In genomic region chr1:47229884-47230691, GRCh38 we compare ENCODE assay signal across 10 cellular contexts. TPM values are rescaled to one million over a fixed set of nuclear protein-coding genes. Genes with fewer than 3 reads are reported as not detected.
DNase-seq lines count a peak whose midpoint lies in the region; ATAC-seq, FAIRE-seq and TF ChIP-seq lines count a peak whose summit lies in the region.
"Had no signal": no experiment of that assay in that cellular context is flagged by ENCODE, and none has a peak within 500 bp of the region (broad histone marks: within the 10 kb centered on the region; RNA-seq: fewer than 3 reads in every experiment).

No MANE protein-coding gene starts in this region.

- BruUV-seq in endothelial cell of umbilical vein (replicated peaks; lab: Mats Ljungman, UMichigan), result no TSS peak

- ATAC-seq in left cardiac atrium (no peak), GM18861 (IDR thresholded peaks at IDR 0.05; ENCODE audit: unreplicated experiment) (no peak)

- H3K27ac Mint-ChIP-seq in nephron (no peak overlapping the region), CD14-positive monocyte (no peak overlapping the region)

- peaks cover 60% of the 10 kb centered on the region for H3K79me2 ChIP-seq in endothelial cell of umbilical vein (ENCODE audit: control insufficient read depth, insufficient read depth, low read length)

- no peaks in the 10 kb centered on the region for H3K9me1 ChIP-seq in endothelial cell of umbilical vein (replicated peaks; ENCODE audit: control insufficient read depth, extremely low read depth, insufficient read depth, low read length)

- no peaks in the 10 kb centered on the region for H3K36me3 Mint-ChIP-seq in nephron (ENCODE audit: low read depth)
- peaks cover 12 to 16% of the 10 kb centered on the region in 2 donors for H3K36me3 Mint-ChIP-seq in CD14-positive monocyte

- H3K9me3 Mint-ChIP-seq in nephron (peaks cover 7% of the 10 kb centered on the region), CD14-positive monocyte (peaks cover 0 to 35% (median 24%) of the 10 kb centered on the region in 7 donors)

- no peak for DNase-seq in right atrium auricular region (ENCODE audit: low spot score)
- no peak for DNase-seq in left cardiac atrium
- peak; percentile 46 for DNase-seq in endothelial cell of umbilical vein (ENCODE audit: low read depth, low spot score)
- DNase-seq in vagina (ENCODE audit: extremely low spot score in 2 of 2), result no peak
- no peak for DNase-seq in HuH-7.5 (ENCODE audit: low spot score)
- no peak for DNase-seq in CD14-positive monocyte (ENCODE audit: low spot score)
- DNase-seq: MM.1S had no signal

- dilution Hi-C loops in endothelial cell of umbilical vein (cut with MboI; ENCODE audit: extremely low pct_ligation_motif_present, low sequenced_read_pairs), result no loop called here

- TF ChIP-seq POLR2A in endothelial cell of umbilical vein (IDR thresholded peaks at IDR 0.05; ENCODE audit: low read depth, low read length) (no peak), vagina (IDR thresholded peaks at IDR 0.05) (no peak)

- peak overlapping the region; percentile 97 for H3K4me2 ChIP-seq in endothelial cell of umbilical vein (ENCODE audit: insufficient read depth, low read length)

- CTCF ChIA-PET in endothelial cell of umbilical vein (lab: Charles Lee), result interaction anchor here (1.0 to 7.0 kb wide), 7 partner anchors 18 to 51 kb away, joined by 3 to 76 read pairs (median 34); no protein-coding TSS in a partner anchor

- intact Hi-C loops in left cardiac atrium (cut with DNase I), result no loop called here
- intact Hi-C loops in endothelial cell of umbilical vein (cut with micrococcal nuclease), result loop anchor here (1.0 to 2.0 kb wide), 3 partner anchors 18 to 84 kb away; partner anchors contain the start of gene STIL
- intact Hi-C loops in vagina (cut with DNase I), result no loop called here
- intact Hi-C loops in CD14-positive monocyte (cut with micrococcal nuclease), result loop anchor here (5.0 kb wide), 2 partner anchors 202 to 217 kb away; no protein-coding TSS in a partner anchor

- peak overlapping the region; percentile 40 to 48 for H3K4me3 ChIP-seq in right atrium auricular region
- H3K4me3 ChIP-seq in endothelial cell of umbilical vein (replicated peaks in 1 of 3; ENCODE audit: insufficient read depth in 1 of 3, low read depth in 1 of 3, low read length in 3 of 3), result peak overlapping the region; percentile 62 to 94 (median 93)
- peak overlapping the region; percentile 39 to 41 for H3K4me3 ChIP-seq in vagina

- H3K4me3 Mint-ChIP-seq in nephron (peak overlapping the region; percentile 31 to 61 (median 42)), CD14-positive monocyte (peak overlapping the region in 1 of 2 donors; percentile 98)

- H3K27ac ChIP-seq in right atrium auricular region (peak overlapping the region; percentile 78 to 81), endothelial cell of umbilical vein (ENCODE audit: insufficient read depth, low read depth, low read length) (peak overlapping the region; percentile 82), vagina (peak overlapping the region; percentile 74)

- peaks cover 29 to 55% of the 10 kb centered on the region in 2 donors for H3K27me3 ChIP-seq in right atrium auricular region
- no peaks in the 10 kb centered on the region for H3K27me3 ChIP-seq in endothelial cell of umbilical vein (ENCODE audit: control insufficient read depth in 2 of 2, insufficient read depth in 2 of 2, low read length in 2 of 2)
- peaks cover 32% of the 10 kb centered on the region for H3K27me3 ChIP-seq in vagina

- H3K36me3 ChIP-seq in right atrium auricular region (no peaks in the 10 kb centered on the region), endothelial cell of umbilical vein (ENCODE audit: control insufficient read depth in 2 of 2, extremely low read depth in 1 of 2, insufficient read depth in 2 of 2, low read length in 2 of 2) (no peaks in the 10 kb centered on the region), vagina (no peaks in the 10 kb centered on the region)

- peaks cover 0 to 54% of the 10 kb centered on the region in 2 donors for H3K4me1 ChIP-seq in right atrium auricular region
- H3K4me1 ChIP-seq in endothelial cell of umbilical vein (ENCODE audit: control insufficient read depth, extremely low read depth, insufficient read depth, low read length), result peaks cover 48% of the 10 kb centered on the region
- H3K4me1 ChIP-seq in vagina, result peaks cover 24% of the 10 kb centered on the region

- H3K4me1 Mint-ChIP-seq in nephron (peaks cover 33% of the 10 kb centered on the region), CD14-positive monocyte (peaks cover 42% of the 10 kb centered on the region)

- H2AFZ ChIP-seq in endothelial cell of umbilical vein (ENCODE audit: low read depth, low read length), result no peak overlapping the region

- TF ChIP-seq CTCF in right atrium auricular region (IDR thresholded peaks at IDR 0.05) (no peak), endothelial cell of umbilical vein (IDR thresholded peaks at IDR 0.05; ENCODE audit: extremely low read depth in 1 of 2, insufficient read depth in 1 of 2, low read depth in 1 of 2, low read length in 2 of 2) (no peak), nephron (IDR thresholded peaks at IDR 0.05; ENCODE audit: unreplicated experiment in 3 of 3) (no peak), vagina (IDR thresholded peaks at IDR 0.05) (no peak), CD14-positive monocyte (IDR thresholded peaks at IDR 0.05) (no peak)

- H3K9me3 ChIP-seq in right atrium auricular region (no peaks in the 10 kb centered on the region), endothelial cell of umbilical vein (replicated peaks; ENCODE audit: control insufficient read depth, insufficient read depth, low read length) (no peaks in the 10 kb centered on the region), vagina (no peaks in the 10 kb centered on the region)

- H4K20me1 ChIP-seq in endothelial cell of umbilical vein (replicated peaks; ENCODE audit: control insufficient read depth, extremely low read depth, insufficient read depth, low read length), result no peaks in the 10 kb centered on the region

- POLR2A ChIA-PET in endothelial cell of umbilical vein (lab: Charles Lee), result interaction anchor here (0.6 to 3.0 kb wide), 3 partner anchors 17 to 142 kb away, joined by 5 to 25 read pairs (median 5); no protein-coding TSS in a partner anchor

- peaks cover 96% of the 10 kb centered on the region for H3K27me3 Mint-ChIP-seq in nephron (ENCODE audit: low read depth)
- peaks cover 93 to 96% (median 94%) of the 10 kb centered on the region in 3 donors for H3K27me3 Mint-ChIP-seq in CD14-positive monocyte (ENCODE audit: low read depth in 3 of 3)

- H3K9ac ChIP-seq in endothelial cell of umbilical vein (replicated peaks; ENCODE audit: extremely low read depth, insufficient read depth, low read length), result peak overlapping the region; percentile 94

- peak; percentile 21 for FAIRE-seq in endothelial cell of umbilical vein (lab: Jason Lieb, UNC)

TF ChIP-seq in endothelial cell of umbilical vein, 7 proteins besides CTCF, POLR2A, EP300 and RAD21:
- no peak for TF ChIP-seq EZH2 (IDR thresholded peaks at IDR 0.05; ENCODE audit: borderline replicate concordance, low read depth, low read length, severe bottlenecking)
- TF ChIP-seq JUN (IDR thresholded peaks at IDR 0.05; ENCODE audit: borderline replicate concordance, insufficient read depth, insufficient read length, low read depth), result no peak
- no peak for TF ChIP-seq POLR2AphosphoS5 (IDR thresholded peaks at IDR 0.05; ENCODE audit: insufficient read depth, low read depth, low read length)
- no peak for TF ChIP-seq FOS (IDR thresholded peaks at IDR 0.05; ENCODE audit: borderline replicate concordance, insufficient read depth, low read length)
- TF ChIP-seq MAX (IDR thresholded peaks at IDR 0.05; ENCODE audit: insufficient read depth, insufficient read length), result no peak
- TF ChIP-seq MYC (IDR thresholded peaks at IDR 0.05; ENCODE audit: low read depth, low read length), result no peak
- TF ChIP-seq GATA2 (IDR thresholded peaks at IDR 0.05; ENCODE audit: insufficient read depth, insufficient read length, low read depth, low read length), result no peak
TF ChIP-seq in endothelial cell of umbilical vein: peak in this region for 0.

RNA-seq across cellular contexts. Expression of gene TAL1, which starts 1.9 kb away (rescaled TPM):
- 1 to 10 TPM; 3.1 to 4.1 TPM for total RNA-seq in right atrium auricular region
- 1 to 10 TPM; 4.0 to 5.1 TPM for total RNA-seq in left cardiac atrium
- total RNA-seq in endothelial cell of umbilical vein, result 50.2 and 52.4 TPM in 2 replicates
- 30.8 and 36.7 TPM in 2 replicates for polyA plus RNA-seq in endothelial cell of umbilical vein
- 24.1 and 26.3 TPM in 2 replicates for polyA plus RNA-seq in endothelial cell of umbilical vein (2011; cell fraction: cytosol; rRNA removed)
- 82.5 and 84.2 TPM in 2 replicates for polyA plus RNA-seq in endothelial cell of umbilical vein (2011; cell fraction: nucleus; rRNA removed)
- 23.0 and 23.4 TPM in 2 replicates for polyA plus RNA-seq in endothelial cell of umbilical vein (2012)
- 60.3 and 68.1 TPM in 2 replicates for polyA minus RNA-seq in endothelial cell of umbilical vein
- not detected for polyA minus RNA-seq in endothelial cell of umbilical vein (2011; cell fraction: cytosol; rRNA and poly(A)+ RNA removed)
- polyA minus RNA-seq in endothelial cell of umbilical vein (2011; cell fraction: nucleus; rRNA and poly(A)+ RNA removed), result 28.8 and 35.0 TPM in 2 replicates
- total RNA-seq in vagina, result 7.1 TPM
- polyA plus RNA-seq in CD14-positive monocyte, result under 1 TPM in 1 of 2 donors, not detected in 1; 0.50 TPM

RNA-seq across cellular contexts. Expression of gene PDZK1IP1, which starts 40.3 kb away (rescaled TPM):
- total RNA-seq in right atrium auricular region, result 10 to 100 TPM in 1 of 2 donors, 1 to 10 TPM in 1; 3.1 to 10.6 TPM
- 1 to 10 TPM; 1.6 to 1.9 TPM for total RNA-seq in left cardiac atrium
- not detected in 2 replicates for total RNA-seq in endothelial cell of umbilical vein
- polyA plus RNA-seq in endothelial cell of umbilical vein, result 0.52 and 0.60 TPM in 2 replicates
- polyA plus RNA-seq in endothelial cell of umbilical vein (2011; cell fraction: cytosol; rRNA removed), result 0.44 and 0.52 TPM in 2 replicates
- polyA plus RNA-seq in endothelial cell of umbilical vein (2011; cell fraction: nucleus; rRNA removed), result 0.32 TPM in 1 of 2 replicates, not detected in the other
- polyA plus RNA-seq in endothelial cell of umbilical vein (2012), result not detected in 2 replicates
- 0.42 TPM in 1 of 2 replicates, not detected in the other for polyA minus RNA-seq in endothelial cell of umbilical vein
- not detected for polyA minus RNA-seq in endothelial cell of umbilical vein (2011; cell fraction: cytosol; rRNA and poly(A)+ RNA removed)
- 0.87 TPM in 1 of 2 replicates, not detected in the other for polyA minus RNA-seq in endothelial cell of umbilical vein (2011; cell fraction: nucleus; rRNA and poly(A)+ RNA removed)
- total RNA-seq in vagina, result 55.2 TPM
- polyA plus RNA-seq in CD14-positive monocyte, result 1 to 10 TPM in 1 of 2 donors, not detected in 1; 1.4 TPM
- total RNA-seq: glomerular endothelial cell had no signal

Comparison
In these comparisons a context has a peak if more than half of its experiments do, and no peak if none do; other contexts are left out.
1. H3K4me3 ChIP-seq: peak in every context shown above with its lines; median percentile 93 in endothelial cell of umbilical vein; 44 in right atrium auricular region; 40 in vagina.
2. intact Hi-C loops: an anchor here in endothelial cell of umbilical vein (1.0 to 2.0 kb wide) and CD14-positive monocyte (5.0 kb wide); none called in left cardiac atrium and vagina.